In genomic region chr5:146965781-146966659, GRCh38 we compare ENCODE assay signal across 9 cellular contexts.
DNase-seq lines count a peak whose midpoint lies in the region; ATAC-seq, FAIRE-seq and TF ChIP-seq lines count a peak whose summit lies in the region.
"Had no signal": no experiment of that assay in that cellular context is flagged by ENCODE, and none has a peak within 500 bp of the region (broad histone marks: within the 10 kb centered on the region; RNA-seq: fewer than 3 reads in every experiment).

No MANE protein-coding gene starts in this region.

- no peaks in the 10 kb centered on the region for H3K79me1 ChIP-seq in H1 (ENCODE audit: low read depth, low read length)

- no peak overlapping the region for H2BK20ac ChIP-seq in H1 (ENCODE audit: low read length)

- no peak overlapping the region for H2AK5ac ChIP-seq in H1 (ENCODE audit: low read depth, low read length)

- no peaks in the 10 kb centered on the region for H3K27me3 ChIP-seq in H1 (replicated peaks in 1 of 4; ENCODE audit: control insufficient read depth in 3 of 4, extremely low read depth in 1 of 4, insufficient read depth in 3 of 4, low read length in 3 of 4)

- FAIRE-seq in D721Med (lab: Jason Lieb, UNC), result peak; percentile 97
- FAIRE-seq in H1 (lab: Jason Lieb, UNC), result peak; percentile 100
- FAIRE-seq: colon had no signal

- H3K18ac ChIP-seq in H1 (ENCODE audit: extremely low read depth, low read length), result no peak overlapping the region

- H4K91ac ChIP-seq in H1 (replicated peaks; ENCODE audit: insufficient read length, low read length), result no peak overlapping the region

- no peak for TF ChIP-seq EP300 in H1 (IDR thresholded peaks at IDR 0.05; ENCODE audit: borderline replicate concordance in 1 of 2, low read depth in 2 of 2, low read length in 2 of 2)

- no peak overlapping the region for H2AFZ ChIP-seq in H1 (ENCODE audit: low read length)

- H2BK5ac ChIP-seq in H1 (ENCODE audit: low read depth, low read length), result no peak overlapping the region

- H3K56ac ChIP-seq in H1 (replicated peaks; ENCODE audit: insufficient read length, low read depth, low read length), result no peak overlapping the region

- H2BK120ac ChIP-seq in H1 (replicated peaks; ENCODE audit: low read depth, low read length), result no peak overlapping the region

- H3K4me2 ChIP-seq in H1 (ENCODE audit: insufficient read depth in 1 of 2, low read depth in 2 of 2, low read length in 2 of 2), result no peak overlapping the region

- no peak overlapping the region for H3K27ac ChIP-seq in H1 (ENCODE audit: low read depth, low read length)

- no peaks in the 10 kb centered on the region for H3K79me2 ChIP-seq in H1 (ENCODE audit: control insufficient read depth in 1 of 2, insufficient read depth in 2 of 2, low read length in 2 of 2)

- H4K8ac ChIP-seq in H1 (ENCODE audit: extremely low read depth, insufficient read depth, low read length), result no peak overlapping the region

- H3K4ac ChIP-seq in H1 (replicated peaks; ENCODE audit: insufficient read length, low read depth, low read length), result no peak overlapping the region

- H4K20me1 ChIP-seq in H1 (replicated peaks in 1 of 2; ENCODE audit: control insufficient read depth in 1 of 2, insufficient read depth in 2 of 2, low read length in 2 of 2), result no peaks in the 10 kb centered on the region

- H3K9me3 ChIP-seq in H1 (ENCODE audit: insufficient read depth in 2 of 2, low read depth in 1 of 2, low read length in 1 of 2), result no peaks in the 10 kb centered on the region

- no peaks in the 10 kb centered on the region for H3K23me2 ChIP-seq in H1 (ENCODE audit: low read depth, low read length)

- no peaks in the 10 kb centered on the region for H3K36me3 ChIP-seq in H1 (ENCODE audit: control insufficient read depth in 2 of 4, insufficient read depth in 4 of 4, low read length in 3 of 4)

- CTCF ChIA-PET in H1 (lab: Charles Lee; ENCODE audit: partially characterized antibody), result interaction anchor here (0.6 to 8.0 kb wide), 75 partner anchors 9 to 454 kb away, joined by 3 to 123 read pairs (median 4); partner anchors contain the start of gene GPR151

- POLR2A ChIA-PET in H1 (lab: Charles Lee; ENCODE audit: partially characterized antibody), result interaction anchor here (0.8 kb wide), 1 partner anchor 424 kb away, joined by 4 read pairs; no protein-coding TSS in a partner anchor

- no peak overlapping the region for H2BK15ac ChIP-seq in H1 (ENCODE audit: low read length)

- no peak overlapping the region for H3K23ac ChIP-seq in H1 (ENCODE audit: insufficient read length)

- no peaks in the 10 kb centered on the region; a peak in 1 of 7 replicates for H3K4me1 ChIP-seq in H1 (replicated peaks in 1 of 4; ENCODE audit: control insufficient read depth in 3 of 4, insufficient read depth in 4 of 4, low read length in 3 of 4)

- peak; percentile 97 to 98 for TF ChIP-seq RAD21 in H1 (IDR thresholded peaks at IDR 0.05 in 1 of 2, conservative IDR thresholded peaks at IDR 0.05 in 1 of 2; ENCODE audit: low read depth in 2 of 2, low read length in 2 of 2)

- H3K9ac ChIP-seq in H1 (replicated peaks in 1 of 4; ENCODE audit: extremely low read depth in 1 of 4, low read depth in 3 of 4, low read length in 3 of 4), result no peak overlapping the region

- TF ChIP-seq CTCF in D721Med (IDR thresholded peaks at IDR 0.05; ENCODE audit: insufficient read depth, missing control alignments) (peak; percentile 92), H1 (IDR thresholded peaks at IDR 0.05; ENCODE audit: control extremely low read depth in 1 of 3, insufficient read depth in 1 of 3, low read depth in 1 of 3, low read length in 3 of 3) (peak; percentile 29 to 85 (median 83))

- no peak for TF ChIP-seq POLR2A in H1 (IDR thresholded peaks at IDR 0.05; ENCODE audit: control extremely low read depth in 1 of 2, low read depth in 2 of 2, low read length in 2 of 2)

- DNase-seq in D721Med (ENCODE audit: insufficient read length, low spot score) (no peak), NCI-H510A treated with DMSO at 0.1 percent for 48 hours (lab: John Stamatoyannopoulos, UW) (peak; percentile 82), H1 (ENCODE audit: low read depth in 1 of 2, low spot score in 2 of 2) (peak; percentile 15 to 75), midbrain (lab: John Stamatoyannopoulos, UW) (peak; percentile 87)
- DNase-seq in activated CD4-positive, alpha-beta T cell treated with anti-CD3 and anti-CD28 coated beads, Interleukin-2, amount 50 U/mL, for 1 hour, result peak; percentile 32
- peak; percentile 11 for DNase-seq in stimulated activated naive CD4-positive, alpha-beta T cell treated with Interleukin-2 at 50 U/mL for 16 hours (lab: John Stamatoyannopoulos, UW)

- ATAC-seq in GM19468 (IDR thresholded peaks at IDR 0.05; ENCODE audit: extremely low read depth, unreplicated experiment) (peak; percentile 94), HG03520 (IDR thresholded peaks at IDR 0.05; ENCODE audit: unreplicated experiment) (peak; percentile 98)

- H4K5ac ChIP-seq in H1 (ENCODE audit: insufficient read length, low read depth, low read length), result no peak overlapping the region

- H3K14ac ChIP-seq in H1 (ENCODE audit: insufficient read length), result no peak overlapping the region

- H2BK12ac ChIP-seq in H1 (ENCODE audit: low read depth, low read length), result no peak overlapping the region

- WGBS in H1 (ENCODE audit: extremely low coverage in 1 of 2, insufficient coverage in 1 of 2, insufficient read length in 1 of 2, insufficient replicate concordance in 2 of 2, low coverage in 1 of 2, low lambda C conversion rate in 2 of 2, missing lambda C conversion rate in 1 of 2), 2 experiments, result 44% methylated on average over 15 of the region's 15 CpGs; no CpG with 5 or more reads in 1 of the 2 experiments

- H3K4me3 ChIP-seq in H1 (ENCODE audit: extremely low read depth in 1 of 4, insufficient read depth in 2 of 4, low read depth in 3 of 4, low read length in 4 of 4), result no peak overlapping the region

TF ChIP-seq in H1, 55 proteins besides CTCF, POLR2A, EP300 and RAD21:
- TF ChIP-seq RXRA (IDR thresholded peaks at IDR 0.05; ENCODE audit: insufficient read depth, low read depth, low read length) (0 out of 2 replicates have a peak, but pooled peaks have one; percentile 72), KDM1A (IDR thresholded peaks at IDR 0.05; ENCODE audit: borderline replicate concordance, low read length) (no peak), NANOG (IDR thresholded peaks at IDR 0.05; ENCODE audit: insufficient read depth, low read depth, low read length, poor library complexity, severe bottlenecking) (no peak), ASH2L (IDR thresholded peaks at IDR 0.05; ENCODE audit: low read length) (no peak), SRF (IDR thresholded peaks at IDR 0.05; ENCODE audit: low read depth, low read length) (no peak)
